Comparison of ENCODE assay signal across 18 cellular contexts in the genomic region with DNA sequence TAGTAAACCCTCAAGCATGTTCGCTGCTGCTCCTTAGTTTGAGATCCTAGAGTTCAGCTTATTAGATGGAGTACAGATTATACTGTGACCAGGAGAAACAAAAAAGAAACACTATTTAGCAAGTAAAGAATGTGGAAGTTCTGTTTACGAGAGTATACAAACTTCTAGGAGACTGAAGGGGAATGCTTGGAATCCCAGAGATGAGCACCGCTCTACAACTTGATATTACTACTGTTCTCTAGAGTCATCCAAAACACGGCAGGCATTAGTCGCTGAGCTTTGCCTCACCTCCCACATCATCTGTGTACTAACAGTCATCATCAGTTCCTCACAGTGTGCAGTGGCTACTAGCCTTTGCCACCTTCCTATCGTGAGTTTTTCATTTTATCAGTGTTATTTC.
DNase-seq lines count a peak whose midpoint lies in the region; ATAC-seq and TF ChIP-seq lines count a peak whose summit lies in the region.
"Had no signal": no experiment of that assay in that cellular context is flagged by ENCODE, and none has a peak within 500 bp of the region (broad histone marks: within the 10 kb centered on the region; RNA-seq: fewer than 3 reads in every experiment).

No MANE protein-coding gene starts in this region.

- intact Hi-C loops in sigmoid colon (cut with DNase I) = no loop called here

- H3K4me2 ChIP-seq in mesendoderm (ENCODE audit: low read length) = no peak overlapping the region
- H3K4me2 ChIP-seq in smooth muscle cell = peak overlapping the region; percentile 23

- H2BK5ac ChIP-seq in mesendoderm (ENCODE audit: low read length) = no peak overlapping the region

- no peak overlapping the region for H4K5ac ChIP-seq in mesendoderm (ENCODE audit: low read length)

- H3F3A ChIP-seq in smooth muscle cell (ENCODE audit: low read depth) = no peaks in the 10 kb centered on the region

- H2AFZ ChIP-seq in smooth muscle cell (ENCODE audit: low read depth) = no peak overlapping the region

- H3K9me3 ChIP-seq in smooth muscle cell (replicated peaks; ENCODE audit: low read depth) (no peaks in the 10 kb centered on the region), endodermal cell (ENCODE audit: control insufficient read depth, low read length) (no peaks in the 10 kb centered on the region), sigmoid colon (no peaks in the 10 kb centered on the region)

- H4K20me1 ChIP-seq in smooth muscle cell (ENCODE audit: low read depth) = no peaks in the 10 kb centered on the region

- H3K9me3 Mint-ChIP-seq in endodermal cell = no peaks in the 10 kb centered on the region

- TF ChIP-seq EP300 in sigmoid colon (IDR thresholded peaks at IDR 0.05) = no peak

- H2BK120ac ChIP-seq in mesendoderm (ENCODE audit: low read depth, low read length) = no peak overlapping the region

- H3K4me1 ChIP-seq in mesendoderm (ENCODE audit: control insufficient read depth, low read depth, low read length) (no peaks in the 10 kb centered on the region), smooth muscle cell (ENCODE audit: low read depth) (no peaks in the 10 kb centered on the region), endodermal cell (ENCODE audit: control insufficient read depth, insufficient read depth, low read length) (no peaks in the 10 kb centered on the region), sigmoid colon (peaks cover 0 to 18% (median 8%) of the 10 kb centered on the region in 4 donors)

- H4K8ac ChIP-seq in mesendoderm (ENCODE audit: low read depth, low read length) = no peak overlapping the region

- no peaks in the 10 kb centered on the region for H3K79me1 ChIP-seq in mesendoderm (ENCODE audit: low read length)

- H3K23ac ChIP-seq in mesendoderm (ENCODE audit: low read length) = no peak overlapping the region

- H3K18ac ChIP-seq in mesendoderm (ENCODE audit: low read length) = no peak overlapping the region

- no peaks in the 10 kb centered on the region for H3K36me3 Mint-ChIP-seq in endodermal cell (ENCODE audit: low read depth)
- H3K36me3 Mint-ChIP-seq: CD14-positive monocyte had no signal

- H3K27me3 ChIP-seq in mesendoderm (ENCODE audit: insufficient read depth, low read length, poor library complexity) = no peaks in the 10 kb centered on the region
- H3K27me3 ChIP-seq in smooth muscle cell (ENCODE audit: low read depth) = no peaks in the 10 kb centered on the region
- H3K27me3 ChIP-seq in endodermal cell (ENCODE audit: control insufficient read depth, insufficient read depth, low read length, poor library complexity, severe bottlenecking) = no peaks in the 10 kb centered on the region
- H3K27me3 ChIP-seq in sigmoid colon = no peaks in the 10 kb centered on the region

- H3K4me3 Mint-ChIP-seq in endodermal cell = no peak overlapping the region
- H3K4me3 Mint-ChIP-seq: B cell, CD14-positive monocyte had no signal

- H3K79me2 ChIP-seq in mesendoderm (ENCODE audit: control insufficient read depth, insufficient read depth, low read length) = no peaks in the 10 kb centered on the region
- no peaks in the 10 kb centered on the region for H3K79me2 ChIP-seq in smooth muscle cell (ENCODE audit: low read depth)

- no peak for TF ChIP-seq CTCF in smooth muscle cell (IDR thresholded peaks at IDR 0.05; ENCODE audit: borderline replicate concordance, insufficient read depth, poor library complexity, severe bottlenecking)
- no peak for TF ChIP-seq CTCF in endodermal cell (conservative IDR thresholded peaks at IDR 0.05)
- TF ChIP-seq CTCF in sigmoid colon (IDR thresholded peaks at IDR 0.05) = no peak

- no peak overlapping the region for H2BK15ac ChIP-seq in mesendoderm (replicated peaks; ENCODE audit: low read depth)

- TF ChIP-seq POLR2A in sigmoid colon (IDR thresholded peaks at IDR 0.05) = no peak

- no peak for ATAC-seq in HG03159 (IDR thresholded peaks at IDR 0.05; ENCODE audit: unreplicated experiment)

- H3K4me3 ChIP-seq in mesendoderm (ENCODE audit: low read length) = no peak overlapping the region
- H3K4me3 ChIP-seq in smooth muscle cell = no peak overlapping the region
- H3K4me3 ChIP-seq in endodermal cell (ENCODE audit: low read length) = no peak overlapping the region
- no peak overlapping the region for H3K4me3 ChIP-seq in sigmoid colon

- no peak overlapping the region for H3K56ac ChIP-seq in mesendoderm (ENCODE audit: low read length)

- peak; percentile 13 for DNase-seq in ELF-1 (ENCODE audit: low read depth, low spot score)
- peak; percentile 29 for DNase-seq in amniotic epithelial cell (ENCODE audit: low read depth)
- DNase-seq in mesendoderm = peak; percentile 16
- no peak for DNase-seq in smooth muscle cell (lab: John Stamatoyannopoulos, UW; ENCODE audit: unreplicated experiment)
- no peak for DNase-seq in endodermal cell
- DNase-seq in sigmoid colon = no peak
- DNase-seq: GOT3, HCEC 1CT, Karpas-422, NCI-H1417, NCI-H187, NCI-H446 treated with DMSO at 0.1 percent for 48 hours, NCI-H526 treated with DMSO at 0.1 percent for 48 hours, OCI-M1, Right ventricle myocardium superior had no signal

- H3K27ac ChIP-seq in mesendoderm (ENCODE audit: low read depth, low read length) (no peak overlapping the region), smooth muscle cell (ENCODE audit: low read depth) (peak overlapping the region; percentile 0), endodermal cell (ENCODE audit: low read depth, low read length) (no peak overlapping the region), sigmoid colon (peak overlapping the region in 1 of 4 donors; percentile 3)

- no CpG with 5 or more reads among the region's 6 CpGs for WGBS in mesendoderm (ENCODE audit: extremely low coverage, insufficient coverage, low lambda C conversion rate)
- WGBS in smooth muscle cell (ENCODE audit: low lambda C conversion rate) = 39% methylated on average over 6 of the region's 6 CpGs
- WGBS in endodermal cell (ENCODE audit: insufficient coverage in 1 of 2, insufficient read length in 1 of 2), 2 experiments = 90 to 94% methylated on average over 6 of the region's 6 CpGs
- WGBS in sigmoid colon, 2 donors = 58 to 68% methylated on average over 6 of the region's 6 CpGs

- no peaks in the 10 kb centered on the region for H3K36me3 ChIP-seq in mesendoderm (ENCODE audit: control insufficient read depth, insufficient read depth, low read length)
- H3K36me3 ChIP-seq in smooth muscle cell (ENCODE audit: low read depth) = no peaks in the 10 kb centered on the region
- H3K36me3 ChIP-seq in endodermal cell (ENCODE audit: control insufficient read depth, insufficient read depth, low read length) = no peaks in the 10 kb centered on the region
- no peaks in the 10 kb centered on the region for H3K36me3 ChIP-seq in sigmoid colon

- no peaks in the 10 kb centered on the region for H3K27me3 Mint-ChIP-seq in endodermal cell (ENCODE audit: insufficient read depth)
- H3K27me3 Mint-ChIP-seq: B cell had no signal

- peaks cover 4% of the 10 kb centered on the region for H3K4me1 Mint-ChIP-seq in endodermal cell
- H3K4me1 Mint-ChIP-seq: B cell, CD14-positive monocyte had no signal

- H3K27ac Mint-ChIP-seq in endodermal cell = no peak overlapping the region
- H3K27ac Mint-ChIP-seq: B cell, CD14-positive monocyte had no signal

- H2AK5ac ChIP-seq in mesendoderm (ENCODE audit: low read length) = no peak overlapping the region

- H3K9ac ChIP-seq in mesendoderm (ENCODE audit: low read length) (no peak overlapping the region), smooth muscle cell (ENCODE audit: low read depth) (no peak overlapping the region), endodermal cell (ENCODE audit: extremely low read depth, low read length, poor library complexity, severe bottlenecking) (no peak overlapping the region)

- H3K4ac ChIP-seq in mesendoderm (ENCODE audit: low read depth, low read length) = no peak overlapping the region

Comparison
In these comparisons a context has a peak if more than half of its experiments do, and no peak if none do; other contexts are left out.
1. DNase-seq: peak in ELF-1 (single experiment), amniotic epithelial cell (single experiment) and mesendoderm (single experiment); none in smooth muscle cell (single experiment), endodermal cell (single experiment) and sigmoid colon (single experiment).